ENCODE assay signal across 1 cellular context in the genomic region with DNA sequence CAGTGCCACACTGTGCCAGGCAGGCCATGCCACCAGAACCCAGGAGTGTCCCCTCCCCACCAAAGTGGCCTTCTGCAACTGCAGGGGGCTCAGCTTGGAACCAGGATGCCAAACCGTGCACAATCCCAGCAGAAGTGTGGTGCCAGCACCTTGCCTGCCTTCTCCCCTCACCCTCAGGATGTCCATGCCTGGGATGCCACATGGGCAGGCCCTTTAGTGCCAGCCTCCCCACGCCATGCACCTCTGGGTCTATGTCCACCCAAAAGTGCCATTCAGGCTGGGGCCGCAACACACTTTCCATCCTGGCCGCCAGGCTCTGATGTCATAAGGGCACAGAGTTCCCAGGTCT.
TF ChIP-seq lines count a peak whose summit lies in the region.

No MANE protein-coding gene starts in this region.

TF ChIP-seq in A549, 52 proteins besides CTCF, POLR2A, EP300 and RAD21 (continued from another document):
- no peak for TF ChIP-seq TP53 (CRISPR knock-in tag; IDR thresholded peaks at IDR 0.05)
